In genomic region chr13:33251131-33251629, GRCh38 we compare ENCODE assay signal across 8 cellular contexts. TPM values are rescaled to one million over a fixed set of nuclear protein-coding genes. Genes with fewer than 3 reads are reported as not detected.
DNase-seq lines count a peak whose midpoint lies in the region; ATAC-seq and TF ChIP-seq lines count a peak whose summit lies in the region.

No MANE protein-coding gene starts in this region.

- DNase-seq in AG08396 (ENCODE audit: low spot score), result peak; percentile 83
- no peak for DNase-seq in lower lobe of right lung
- no peak for DNase-seq in DMS153 treated with DMSO at 0.1 percent for 48 hours (lab: John Stamatoyannopoulos, UW; ENCODE audit: unreplicated experiment)
- no peak for DNase-seq in OCI-LY7 (ENCODE audit: low spot score)
- DNase-seq in NCI-H2107 (lab: John Stamatoyannopoulos, UW), result no peak

- no peaks in the 10 kb centered on the region for H3K79me2 ChIP-seq in OCI-LY7 (ENCODE audit: insufficient read depth, low read depth, low read length)

- H3K4me1 ChIP-seq in lower lobe of right lung, result peaks cover 28% of the 10 kb centered on the region
- H3K4me1 ChIP-seq in OCI-LY7 (ENCODE audit: insufficient read depth, low read length, poor library complexity, severe bottlenecking), result no peaks in the 10 kb centered on the region

- H3K27ac ChIP-seq in angular gyrus (ENCODE audit: low read depth, low read length) (peak overlapping the region; percentile 29), lower lobe of right lung (peak overlapping the region; percentile 9), OCI-LY7 (ENCODE audit: low read depth, low read length, poor library complexity, severe bottlenecking) (no peak overlapping the region)

- H3K9me3 ChIP-seq in lower lobe of right lung (no peaks in the 10 kb centered on the region), OCI-LY7 (ENCODE audit: low read length) (no peaks in the 10 kb centered on the region)

- intact Hi-C loops in lower lobe of right lung (cut with DNase I) (no loop called here), OCI-LY7 (cut with micrococcal nuclease; ENCODE audit: unreplicated experiment) (no loop called here)

- CTCF ChIA-PET in OCI-LY7 (lab: Charles Lee; ENCODE audit: unreplicated experiment), result no interaction called here

- TF ChIP-seq CTCF in lower lobe of right lung (IDR thresholded peaks at IDR 0.05), result no peak
- TF ChIP-seq CTCF in OCI-LY7 (conservative IDR thresholded peaks at IDR 0.05; ENCODE audit: low read length), result no peak

- H4K20me1 ChIP-seq in OCI-LY7 (ENCODE audit: insufficient read depth, low read length), result no peaks in the 10 kb centered on the region

- H2AFZ ChIP-seq in OCI-LY7 (ENCODE audit: low read length), result no peak overlapping the region

- no peak overlapping the region for H3K4me2 ChIP-seq in OCI-LY7 (ENCODE audit: low read length)

- H3K36me3 ChIP-seq in lower lobe of right lung (no peaks in the 10 kb centered on the region), OCI-LY7 (ENCODE audit: insufficient read depth, low read length) (no peaks in the 10 kb centered on the region)

- no peaks in the 10 kb centered on the region for H3K9me2 ChIP-seq in OCI-LY7 (ENCODE audit: insufficient read depth, low read length)

- no peaks in the 10 kb centered on the region for H3K27me3 ChIP-seq in lower lobe of right lung (ENCODE audit: low read depth)

- H3K4me3 ChIP-seq in lower lobe of right lung, result no peak overlapping the region
- no peak overlapping the region for H3K4me3 ChIP-seq in OCI-LY7 (ENCODE audit: low read depth, low read length, poor library complexity, severe bottlenecking)

- POLR2A ChIA-PET in OCI-LY7 (lab: Charles Lee), result interaction anchor here (0.9 to 1.0 kb wide), 3 partner anchors 10 to 13 kb away, joined by 3 to 4 read pairs (median 3); no protein-coding TSS in a partner anchor

- no TSS peak for BruUV-seq in OCI-LY7 (replicated peaks; lab: Mats Ljungman, UMichigan)

- ATAC-seq in GM19395 (IDR thresholded peaks at IDR 0.05; ENCODE audit: unreplicated experiment) (peak; percentile 89), HG03565 (IDR thresholded peaks at IDR 0.05; ENCODE audit: unreplicated experiment) (peak; percentile 69), lower lobe of right lung (peak; percentile 39 to 64)

RNA-seq across cellular contexts. Expression of gene STARD13, which starts 34.4 kb away (rescaled TPM):
- total RNA-seq in lower lobe of right lung, result 61.0 TPM
- total RNA-seq in OCI-LY7 (2014; rRNA removed; shearing (Covaris generic)), result 0.39 TPM in 1 of 2 replicates, not detected in the other
- 0.48 and 0.57 TPM in 2 replicates for total RNA-seq in OCI-LY7 (2022)

Comparison
In these comparisons a context has a peak if more than half of its experiments do, and no peak if none do; other contexts are left out.
1. RNA of gene STARD13, which starts 34.4 kb away (total RNA-seq): 61.0 TPM in lower lobe of right lung (single experiment); 0.39 to 0.57 TPM in OCI-LY7; every median in the first group is over 10 times any median in the second.
2. Peak in every context shown above with its lines, with median percentiles within 50 percentile points of each other: ATAC-seq.